In genomic region chr9:98774746-98775145, GRCh38 we compare ENCODE assay signal across 8 cellular contexts. TPM values are rescaled to one million over a fixed set of nuclear protein-coding genes. Genes with fewer than 3 reads are reported as not detected.
DNase-seq lines count a peak whose midpoint lies in the region; ATAC-seq and TF ChIP-seq lines count a peak whose summit lies in the region.

No MANE protein-coding gene starts in this region.

- no peak overlapping the region for H3K27ac Mint-ChIP-seq in activated CD8-positive, alpha-beta T cell treated with anti-CD3 and anti-CD28 coated beads for 36 hours
- H3K27ac Mint-ChIP-seq in activated CD8-positive, alpha-beta T cell treated with anti-CD3 and anti-CD28 coated beads, Interleukin-2, amount 10 ng/mL, durations not matched to agents 7 days and 5 days = no peak overlapping the region
- H3K27ac Mint-ChIP-seq in endothelial cell (ENCODE audit: unreplicated experiment) = no peak overlapping the region

- no peak overlapping the region for H3K4me3 Mint-ChIP-seq in activated CD8-positive, alpha-beta T cell treated with anti-CD3 and anti-CD28 coated beads for 36 hours
- no peak overlapping the region for H3K4me3 Mint-ChIP-seq in activated CD8-positive, alpha-beta T cell treated with anti-CD3 and anti-CD28 coated beads, Interleukin-2, amount 10 ng/mL, durations not matched to agents 7 days and 5 days
- peak overlapping the region; percentile 42 for H3K4me3 Mint-ChIP-seq in endothelial cell (ENCODE audit: unreplicated experiment)

- no peak overlapping the region for H3K4me3 ChIP-seq in NT2/D1 (ENCODE audit: insufficient read length, low read depth)

- H3K9me3 Mint-ChIP-seq in activated CD8-positive, alpha-beta T cell treated with anti-CD3 and anti-CD28 coated beads for 36 hours = no peaks in the 10 kb centered on the region
- no peaks in the 10 kb centered on the region for H3K9me3 Mint-ChIP-seq in activated CD8-positive, alpha-beta T cell treated with anti-CD3 and anti-CD28 coated beads, Interleukin-2, amount 10 ng/mL, durations not matched to agents 7 days and 5 days (ENCODE audit: insufficient read depth)
- H3K9me3 Mint-ChIP-seq in endothelial cell (ENCODE audit: unreplicated experiment) = no peaks in the 10 kb centered on the region

- DNase-seq in activated CD8-positive, alpha-beta T cell treated with anti-CD3 and anti-CD28 coated beads for 36 hours = peak; percentile 37
- no peak for DNase-seq in activated CD8-positive, alpha-beta T cell treated with anti-CD3 and anti-CD28 coated beads, Interleukin-2, amount 10 ng/mL, durations not matched to agents 7 days and 5 days
- DNase-seq in NT2/D1 (ENCODE audit: low read depth, low spot score) (peak; percentile 22), endothelial cell (ENCODE audit: low spot score) (no peak), H4 (ENCODE audit: low spot score) (no peak)
- peak; percentile 21 for DNase-seq in stimulated activated CD4-positive, alpha-beta T cell treated with anti-CD3 and anti-CD28 coated beads, Interleukin-4, amount 100 ng/mL, for 1 hour
- DNase-seq in activated effector memory CD4-positive, alpha-beta T cell treated with Interleukin-2 at 50 U/mL for 16 hours = no peak

- H3K36me3 Mint-ChIP-seq in activated CD8-positive, alpha-beta T cell treated with anti-CD3 and anti-CD28 coated beads for 36 hours (ENCODE audit: low read depth) = peaks cover 22% of the 10 kb centered on the region
- H3K36me3 Mint-ChIP-seq in activated CD8-positive, alpha-beta T cell treated with anti-CD3 and anti-CD28 coated beads, Interleukin-2, amount 10 ng/mL, durations not matched to agents 7 days and 5 days (ENCODE audit: low read depth) = no peaks in the 10 kb centered on the region
- peaks cover 31% of the 10 kb centered on the region for H3K36me3 Mint-ChIP-seq in endothelial cell (ENCODE audit: low read depth, unreplicated experiment)

- peaks cover 69% of the 10 kb centered on the region for H3K36me3 ChIP-seq in NT2/D1 (ENCODE audit: insufficient read depth, insufficient read length, low read length)

- H3K27me3 ChIP-seq in NT2/D1 (ENCODE audit: insufficient read depth, insufficient read length) = no peaks in the 10 kb centered on the region

- H3K9me3 ChIP-seq in NT2/D1 (ENCODE audit: insufficient read depth, low read length) = no peaks in the 10 kb centered on the region

- intact Hi-C loops in activated CD8-positive, alpha-beta T cell treated with anti-CD3 and anti-CD28 coated beads for 36 hours (cut with micrococcal nuclease) = loop anchor here (5.0 kb wide), 1 partner anchor 457 kb away; no protein-coding TSS in a partner anchor

- TF ChIP-seq CTCF in activated CD8-positive, alpha-beta T cell treated with anti-CD3 and anti-CD28 coated beads for 36 hours (IDR thresholded peaks at IDR 0.05) = peak; percentile 70
- peak; percentile 66 for TF ChIP-seq CTCF in endothelial cell (IDR thresholded peaks at IDR 0.05; ENCODE audit: unreplicated experiment)

- CTCF ChIA-PET in activated CD8-positive, alpha-beta T cell treated with anti-CD3 and anti-CD28 coated beads for 36 hours (lab: Charles Lee) = interaction anchor here (0.7 to 4.2 kb wide), 24 partner anchors 9 to 459 kb away, joined by 3 to 41 read pairs (median 4); partner anchors contain the start of gene GALNT12
- CTCF ChIA-PET in activated CD8-positive, alpha-beta T cell treated with anti-CD3 and anti-CD28 coated beads, Interleukin-2, amount 10 ng/mL, durations not matched to agents 7 days and 5 days (lab: Charles Lee) = interaction anchor here (0.7 to 4.3 kb wide), 26 partner anchors 9 to 518 kb away, joined by 3 to 50 read pairs (median 5); partner anchors contain the start of genes ANKS6 and GALNT12

- POLR2A ChIA-PET in activated CD8-positive, alpha-beta T cell treated with anti-CD3 and anti-CD28 coated beads for 36 hours (lab: Charles Lee) = no interaction called here
- POLR2A ChIA-PET in activated CD8-positive, alpha-beta T cell treated with anti-CD3 and anti-CD28 coated beads, Interleukin-2, amount 10 ng/mL, durations not matched to agents 7 days and 5 days (lab: Charles Lee) = no interaction called here

- ATAC-seq in activated CD8-positive, alpha-beta T cell treated with anti-CD3 and anti-CD28 coated beads for 36 hours = peak; percentile 60
- no peak for ATAC-seq in activated CD8-positive, alpha-beta T cell treated with anti-CD3 and anti-CD28 coated beads, Interleukin-2, amount 10 ng/mL, durations not matched to agents 7 days and 5 days
- no peak for ATAC-seq in HG03045 (IDR thresholded peaks at IDR 0.05; ENCODE audit: unreplicated experiment)

- H3K4me1 ChIP-seq in NT2/D1 (ENCODE audit: insufficient read depth, insufficient read length) = peaks cover 2% of the 10 kb centered on the region

- H3K4me1 Mint-ChIP-seq in activated CD8-positive, alpha-beta T cell treated with anti-CD3 and anti-CD28 coated beads for 36 hours (ENCODE audit: low read depth) = no peaks in the 10 kb centered on the region
- H3K4me1 Mint-ChIP-seq in activated CD8-positive, alpha-beta T cell treated with anti-CD3 and anti-CD28 coated beads, Interleukin-2, amount 10 ng/mL, durations not matched to agents 7 days and 5 days (ENCODE audit: low read depth) = no peaks in the 10 kb centered on the region
- peaks cover 11% of the 10 kb centered on the region for H3K4me1 Mint-ChIP-seq in endothelial cell (ENCODE audit: unreplicated experiment)

- no peaks in the 10 kb centered on the region for H3K27me3 Mint-ChIP-seq in activated CD8-positive, alpha-beta T cell treated with anti-CD3 and anti-CD28 coated beads for 36 hours
- H3K27me3 Mint-ChIP-seq in activated CD8-positive, alpha-beta T cell treated with anti-CD3 and anti-CD28 coated beads, Interleukin-2, amount 10 ng/mL, durations not matched to agents 7 days and 5 days (ENCODE audit: low read depth) = no peaks in the 10 kb centered on the region
- peaks cover 2% of the 10 kb centered on the region for H3K27me3 Mint-ChIP-seq in endothelial cell (ENCODE audit: unreplicated experiment)

- no peak overlapping the region for H3K9ac ChIP-seq in NT2/D1 (ENCODE audit: insufficient read length, low read depth)

RNA-seq across cellular contexts. Expression of gene ANKS6, which starts 21.6 kb away (rescaled TPM):
- total RNA-seq in activated CD8-positive, alpha-beta T cell treated with anti-CD3 and anti-CD28 coated beads for 36 hours = 10 to 100 TPM; 16.6 to 16.9 TPM
- 1 to 10 TPM; 3.8 to 5.8 TPM for total RNA-seq in activated CD8-positive, alpha-beta T cell treated with anti-CD3 and anti-CD28 coated beads, Interleukin-2, amount 10 ng/mL, durations not matched to agents 7 days and 5 days
- total RNA-seq in endothelial cell (ENCODE audit: unreplicated experiment) = 17.2 TPM
- total RNA-seq in H4 (2014; rRNA removed; shearing (Covaris generic)) = 11.6 and 12.6 TPM in 2 replicates

RNA-seq across cellular contexts. Expression of gene GALNT12, which starts 32.7 kb away (rescaled TPM):
- 10 to 100 TPM; 12.8 to 14.3 TPM for total RNA-seq in activated CD8-positive, alpha-beta T cell treated with anti-CD3 and anti-CD28 coated beads for 36 hours
- total RNA-seq in activated CD8-positive, alpha-beta T cell treated with anti-CD3 and anti-CD28 coated beads, Interleukin-2, amount 10 ng/mL, durations not matched to agents 7 days and 5 days = 1 to 10 TPM; 7.9 to 8.8 TPM
- total RNA-seq in endothelial cell (ENCODE audit: unreplicated experiment) = 1.7 TPM
- 3.1 and 3.6 TPM in 2 replicates for total RNA-seq in H4 (2014; rRNA removed; shearing (Covaris generic))

Comparison
In these comparisons a context has a peak if more than half of its experiments do, and no peak if none do; other contexts are left out.
1. DNase-seq: peak in activated CD8-positive, alpha-beta T cell treated with anti-CD3 and anti-CD28 coated beads for 36 hours (single experiment), NT2/D1 (single experiment) and stimulated activated CD4-positive, alpha-beta T cell treated with anti-CD3 and anti-CD28 coated beads, Interleukin-4, amount 100 ng/mL, for 1 hour (single experiment); none in activated CD8-positive, alpha-beta T cell treated with anti-CD3 and anti-CD28 coated beads, Interleukin-2, amount 10 ng/mL, durations not matched to agents 7 days and 5 days (single experiment), endothelial cell (single experiment), H4 (single experiment) and activated effector memory CD4-positive, alpha-beta T cell treated with Interleukin-2 at 50 U/mL for 16 hours (single experiment).